ENCODE assay signal across 1 cellular context in the genomic region with DNA sequence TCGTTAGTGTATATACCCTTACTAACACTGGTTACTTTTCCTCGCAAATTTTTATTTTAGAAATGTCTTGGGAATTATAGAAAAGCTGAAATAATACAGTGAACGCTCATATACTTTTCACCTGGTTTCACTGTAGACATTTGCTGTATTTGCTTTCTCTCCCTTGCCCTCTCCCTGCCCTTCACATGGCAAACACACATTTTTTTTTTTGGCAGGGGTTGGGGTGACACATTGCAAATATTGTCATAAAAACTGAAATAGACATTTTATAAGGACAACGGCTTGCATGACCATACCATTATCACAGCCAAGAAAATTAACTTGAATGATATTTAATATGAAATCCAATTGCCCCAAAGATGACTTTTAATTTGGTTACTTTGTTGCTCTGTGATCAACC. TPM values are rescaled to one million over a fixed set of nuclear protein-coding genes. Genes with fewer than 3 reads are reported as not detected.
"Had no signal": no experiment of that assay in that cellular context is flagged by ENCODE, and none has a peak within 500 bp of the region (broad histone marks: within the 10 kb centered on the region; RNA-seq: fewer than 3 reads in every experiment).

No MANE protein-coding gene starts in this region.

RNA-seq across cellular contexts. Expression of a gene that starts 18.4 kb away (rescaled TPM):
- polyA plus RNA-seq: mammary epithelial cell had no signal
